8 cellular contexts compared by ENCODE assay signal in genomic region chr20:58388028-58388601, GRCh38. TPM values are rescaled to one million over a fixed set of nuclear protein-coding genes. Genes with fewer than 3 reads are reported as not detected.
DNase-seq lines count a peak whose midpoint lies in the region; ATAC-seq, FAIRE-seq and TF ChIP-seq lines count a peak whose summit lies in the region.

No MANE protein-coding gene starts in this region.

- no peak overlapping the region for H2BK15ac ChIP-seq in neuronal stem cell (ENCODE audit: low read length)

- H4K8ac ChIP-seq in neuronal stem cell (ENCODE audit: low read depth, low read length), result no peak overlapping the region

- FAIRE-seq in RCC 7860 (lab: Jason Lieb, UNC), result no peak

- H3K9ac ChIP-seq in neuronal stem cell (ENCODE audit: low read depth, low read length, poor library complexity), result no peak overlapping the region

- H3K27me3 Mint-ChIP-seq in IgD-negative memory B cell, result peaks cover 3% of the 10 kb centered on the region

- no peak overlapping the region for H4K91ac ChIP-seq in neuronal stem cell (ENCODE audit: low read depth, low read length, poor library complexity)

- H3K9me3 ChIP-seq in neuronal stem cell (replicated peaks in 1 of 2; ENCODE audit: control insufficient read depth in 2 of 2, insufficient read depth in 1 of 2, low read depth in 1 of 2, low read length in 2 of 2), result no peaks in the 10 kb centered on the region

- H3K36me3 ChIP-seq in ACC112 (ENCODE audit: insufficient read depth, low read length) (peaks cover 29% of the 10 kb centered on the region), neuronal stem cell (replicated peaks in 1 of 2; ENCODE audit: control insufficient read depth in 2 of 2, insufficient read depth in 2 of 2, low read length in 2 of 2) (peaks cover 9 to 34% of the 10 kb centered on the region in 2 donors)

- no peak for ATAC-seq in omental fat pad (ENCODE audit: low FRiP score)

- DNase-seq in dorsolateral prefrontal cortex, result no peak
- no peak for DNase-seq in neuronal stem cell (ENCODE audit: low spot score)
- no peak for DNase-seq in SKM-1 (lab: John Stamatoyannopoulos, UW; ENCODE audit: unreplicated experiment)
- DNase-seq in omental fat pad (ENCODE audit: low spot score), result no peak
- DNase-seq in activated CD4-positive, alpha-beta T cell treated with anti-CD3 and anti-CD28 coated beads for 1 hour, result no peak
- no peak for DNase-seq in RCC 7860 (ENCODE audit: low spot score)

- H3K18ac ChIP-seq in neuronal stem cell (ENCODE audit: low read length), result no peak overlapping the region

- H3K36me3 Mint-ChIP-seq in IgD-negative memory B cell, result peaks cover 3% of the 10 kb centered on the region

- H3K27me3 ChIP-seq in ACC112 (ENCODE audit: insufficient read depth, low read length) (no peaks in the 10 kb centered on the region), dorsolateral prefrontal cortex (no peaks in the 10 kb centered on the region), neuronal stem cell (ENCODE audit: control insufficient read depth in 3 of 3, insufficient read depth in 3 of 3, low read depth in 1 of 3, low read length in 3 of 3) (no peaks in the 10 kb centered on the region)

- H3K4me3 Mint-ChIP-seq in IgD-negative memory B cell, result peak overlapping the region in 3 of 4 donors; percentile 27 to 92 (median 80)

- no peak overlapping the region for H2BK12ac ChIP-seq in neuronal stem cell (ENCODE audit: low read length)

- intact Hi-C loops in dorsolateral prefrontal cortex (cut with DNase I), result loop anchor here (2.0 to 5.0 kb wide), 4 partner anchors 79 to 264 kb away; partner anchors contain the start of genes STX16 (in 2 of the 2) and RAB22A (in 1 of the 2)

- H3K79me1 ChIP-seq in neuronal stem cell (ENCODE audit: low read depth, low read length), result peaks cover 12% of the 10 kb centered on the region

- peaks cover 40% of the 10 kb centered on the region for H3K79me2 ChIP-seq in ACC112 (ENCODE audit: control insufficient read depth, insufficient read depth, low read length, unreplicated experiment)

- peaks cover 23 to 30% (median 29%) of the 10 kb centered on the region in 3 donors for H3K4me1 Mint-ChIP-seq in IgD-negative memory B cell

- H2AFZ ChIP-seq in ACC112 (ENCODE audit: low read length, unreplicated experiment), result no peak overlapping the region
- H2AFZ ChIP-seq in neuronal stem cell (ENCODE audit: low read length), result peak overlapping the region; percentile 95

- H2BK120ac ChIP-seq in neuronal stem cell (ENCODE audit: low read depth, low read length), result no peak overlapping the region

- no peak overlapping the region for H3K23ac ChIP-seq in neuronal stem cell (ENCODE audit: low read depth, low read length, poor library complexity)

- H3K4ac ChIP-seq in neuronal stem cell (ENCODE audit: low read length), result no peak overlapping the region

- no peak overlapping the region for H3K4me2 ChIP-seq in neuronal stem cell (ENCODE audit: insufficient read depth, low read length, poor library complexity, severe bottlenecking)

- H3K27ac Mint-ChIP-seq in IgD-negative memory B cell, result peak overlapping the region in 2 of 3 donors; percentile 71 to 94

- TF ChIP-seq CTCF in dorsolateral prefrontal cortex (IDR thresholded peaks at IDR 0.05 in 54 of 56, conservative IDR thresholded peaks at IDR 0.05 in 2 of 56; ENCODE audit: low read depth in 1 of 56, partially characterized antibody in 56 of 56) (no peak), omental fat pad (IDR thresholded peaks at IDR 0.05) (no peak)

- no peak overlapping the region for H2AK5ac ChIP-seq in neuronal stem cell (ENCODE audit: low read depth, low read length)

- WGBS in neuronal stem cell (ENCODE audit: extremely low coverage in 2 of 2, insufficient read length in 2 of 2, insufficient replicate concordance in 1 of 2), 2 donors, result no CpG with 5 or more reads among the region's 4 CpGs

- H3K14ac ChIP-seq in neuronal stem cell (ENCODE audit: low read length), result no peak overlapping the region

- H3K27ac ChIP-seq in ACC112 (ENCODE audit: low read depth, low read length) (no peak overlapping the region), dorsolateral prefrontal cortex (peak overlapping the region in 30 of 59 donors; percentile 60 to 95 (median 86)), neuronal stem cell (replicated peaks; ENCODE audit: low read length) (no peak overlapping the region)

- no peak overlapping the region for H2BK5ac ChIP-seq in neuronal stem cell (ENCODE audit: low read length)

- H3K4me1 ChIP-seq in ACC112 (ENCODE audit: control insufficient read depth, insufficient read depth, low read length, unreplicated experiment) (peaks cover 34% of the 10 kb centered on the region), neuronal stem cell (ENCODE audit: control insufficient read depth in 2 of 2, insufficient read depth in 1 of 2, low read depth in 1 of 2, low read length in 2 of 2) (peaks cover 11 to 12% of the 10 kb centered on the region in 2 donors)

- peak overlapping the region; percentile 98 for H3K4me3 ChIP-seq in ACC112 (ENCODE audit: low read depth, low read length)
- peak overlapping the region in 56 of 59 donors; percentile 57 to 99 (median 86) for H3K4me3 ChIP-seq in dorsolateral prefrontal cortex
- H3K4me3 ChIP-seq in neuronal stem cell (ENCODE audit: low read length in 2 of 2), result peak overlapping the region in 1 of 2 donors; percentile 98

- no peaks in the 10 kb centered on the region for H3K9me3 Mint-ChIP-seq in IgD-negative memory B cell

RNA-seq across cellular contexts. Expression of gene VAPB, which starts 0.9 kb away (rescaled TPM):
- polyA plus RNA-seq in IgD-negative memory B cell, result 32.9 TPM
- total RNA-seq in dorsolateral prefrontal cortex, result 100 to 1,000 TPM in 45 of 120 experiments, 10 to 100 TPM in 75; 59.1 to 124 (median 96.7) TPM
- polyA plus RNA-seq in neuronal stem cell (2013, experiment 1 of 2), result 33.3 TPM
- 33.3 TPM for polyA plus RNA-seq in neuronal stem cell (2013, experiment 2 of 2)
- total RNA-seq in omental fat pad, result 10 to 100 TPM; 21.4 to 26.8 (median 23.6) TPM

Comparison
In these comparisons a context has a peak if more than half of its experiments do, and no peak if none do; other contexts are left out.
1. H3K27ac ChIP-seq: peak in dorsolateral prefrontal cortex (30 of 59); none in ACC112 (single experiment) and neuronal stem cell (single experiment).